In the genomic region with DNA sequence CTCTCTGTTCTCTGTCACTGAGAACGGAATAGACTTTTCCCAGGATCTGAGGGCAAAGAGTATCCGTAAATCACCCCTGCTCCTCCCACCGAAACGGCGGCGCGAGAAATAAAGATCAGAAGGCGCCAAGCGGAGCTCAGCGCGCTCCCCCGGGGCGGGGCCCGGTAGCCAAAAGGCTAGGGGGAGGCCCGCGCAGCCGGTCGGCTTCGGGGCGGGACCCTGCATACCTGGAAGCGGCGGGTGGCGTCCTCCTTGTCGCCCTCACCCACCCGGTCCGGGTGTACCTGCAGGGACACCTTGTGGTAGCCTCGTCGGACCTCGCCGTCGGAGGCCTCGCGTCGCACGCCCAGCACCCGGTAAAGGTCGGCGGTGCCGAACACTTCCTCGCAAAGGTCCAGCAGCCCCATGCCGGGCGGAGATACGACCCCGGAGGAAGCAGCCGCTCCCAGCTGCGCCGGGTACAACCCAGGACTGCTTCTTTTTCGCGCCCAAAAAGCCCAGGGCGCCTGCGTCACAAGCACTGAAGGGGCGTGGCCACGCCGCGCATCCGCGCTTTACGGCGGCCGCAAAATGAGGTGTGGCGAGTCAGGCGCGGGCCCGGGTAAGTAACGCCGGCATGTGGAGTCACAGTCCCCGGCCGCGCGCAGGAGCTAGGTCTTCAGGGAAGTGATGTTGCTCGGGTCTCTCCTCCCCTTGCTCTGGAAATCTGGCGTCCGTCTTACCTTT, we compare ENCODE assay signal across 8 cellular contexts. TPM values are rescaled to one million over a fixed set of nuclear protein-coding genes. Genes with fewer than 3 reads are reported as not detected.
DNase-seq lines count a peak whose midpoint lies in the region; TF ChIP-seq lines count a peak whose summit lies in the region.

A gene with protein sequence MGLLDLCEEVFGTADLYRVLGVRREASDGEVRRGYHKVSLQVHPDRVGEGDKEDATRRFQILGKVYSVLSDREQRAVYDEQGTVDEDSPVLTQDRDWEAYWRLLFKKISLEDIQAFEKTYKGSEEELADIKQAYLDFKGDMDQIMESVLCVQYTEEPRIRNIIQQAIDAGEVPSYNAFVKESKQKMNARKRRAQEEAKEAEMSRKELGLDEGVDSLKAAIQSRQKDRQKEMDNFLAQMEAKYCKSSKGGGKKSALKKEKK (minus strand): TSS at position 473 of the 726 bp plus-strand sequence. CDS start 66 bp downstream, at position 407.

- CTCF ChIA-PET in RWPE1 (lab: Yijun Ruan, JAX): interaction anchor here (0.9 to 1.1 kb wide), 2 partner anchors 11 to 165 kb away, joined by 3 to 5 read pairs; no protein-coding TSS in a partner anchor

- no peaks in the 10 kb centered on the region for H3K9me3 Mint-ChIP-seq in activated T-helper 2 cell treated with anti-CD3 and anti-CD28 coated beads, Interferon-gamma antibody, Interleukin-2, Interleukin-4, amounts not matched to agents 10 μg/mL and 5 μg/mL and 100 μg/mL, durations not matched to agents 14 hours and 24 hours and 36 hours
- H3K9me3 Mint-ChIP-seq in nephron: no peaks in the 10 kb centered on the region
- no peaks in the 10 kb centered on the region for H3K9me3 Mint-ChIP-seq in stimulated activated naive CD8-positive, alpha-beta T cell treated with anti-CD3 and anti-CD28 coated beads, Interleukin-15, Interleukin-2, amounts not matched to agents 100 ng/mL and 50 ng/mL, for 24 hours

- intact Hi-C loops in activated T-helper 2 cell treated with anti-CD3 and anti-CD28 coated beads, Interferon-gamma antibody, Interleukin-2, Interleukin-4, amounts not matched to agents 10 μg/mL and 5 μg/mL and 100 μg/mL, durations not matched to agents 14 hours and 24 hours and 36 hours (cut with micrococcal nuclease): loop anchor here (1.0 to 5.0 kb wide), 4 partner anchors 150 to 538 kb away; a partner anchor contains a TSS

- H3K4me1 Mint-ChIP-seq in activated T-helper 2 cell treated with anti-CD3 and anti-CD28 coated beads, Interferon-gamma antibody, Interleukin-2, Interleukin-4, amounts not matched to agents 10 μg/mL and 5 μg/mL and 100 μg/mL, durations not matched to agents 14 hours and 24 hours and 36 hours (ENCODE audit: low read depth): peaks cover 62% of the 10 kb centered on the region
- H3K4me1 Mint-ChIP-seq in nephron: peaks cover 46% of the 10 kb centered on the region
- peaks cover 75% of the 10 kb centered on the region for H3K4me1 Mint-ChIP-seq in stimulated activated naive CD8-positive, alpha-beta T cell treated with anti-CD3 and anti-CD28 coated beads, Interleukin-15, Interleukin-2, amounts not matched to agents 100 ng/mL and 50 ng/mL, for 24 hours (ENCODE audit: low read depth)

- peak within 1 kb of the TSS; percentile 98 for H3K27ac ChIP-seq in RWPE1

- H3K27me3 Mint-ChIP-seq in activated T-helper 2 cell treated with anti-CD3 and anti-CD28 coated beads, Interferon-gamma antibody, Interleukin-2, Interleukin-4, amounts not matched to agents 10 μg/mL and 5 μg/mL and 100 μg/mL, durations not matched to agents 14 hours and 24 hours and 36 hours (ENCODE audit: low read depth): no peaks in the 10 kb centered on the region
- H3K27me3 Mint-ChIP-seq in nephron (ENCODE audit: low read depth): no peaks in the 10 kb centered on the region
- no peaks in the 10 kb centered on the region for H3K27me3 Mint-ChIP-seq in stimulated activated naive CD8-positive, alpha-beta T cell treated with anti-CD3 and anti-CD28 coated beads, Interleukin-15, Interleukin-2, amounts not matched to agents 100 ng/mL and 50 ng/mL, for 24 hours

- H3K27ac Mint-ChIP-seq in activated T-helper 2 cell treated with anti-CD3 and anti-CD28 coated beads, Interferon-gamma antibody, Interleukin-2, Interleukin-4, amounts not matched to agents 10 μg/mL and 5 μg/mL and 100 μg/mL, durations not matched to agents 14 hours and 24 hours and 36 hours: peak within 1 kb of the TSS; percentile 95
- peak within 1 kb of the TSS; percentile 70 to 97 (median 97) for H3K27ac Mint-ChIP-seq in nephron
- peak within 1 kb of the TSS; percentile 93 for H3K27ac Mint-ChIP-seq in stimulated activated naive CD8-positive, alpha-beta T cell treated with anti-CD3 and anti-CD28 coated beads, Interleukin-15, Interleukin-2, amounts not matched to agents 100 ng/mL and 50 ng/mL, for 24 hours

- H3K36me3 Mint-ChIP-seq in activated T-helper 2 cell treated with anti-CD3 and anti-CD28 coated beads, Interferon-gamma antibody, Interleukin-2, Interleukin-4, amounts not matched to agents 10 μg/mL and 5 μg/mL and 100 μg/mL, durations not matched to agents 14 hours and 24 hours and 36 hours (ENCODE audit: low read depth): peaks cover 91% of the 10 kb centered on the region
- H3K36me3 Mint-ChIP-seq in nephron (ENCODE audit: low read depth): peaks cover 56% of the 10 kb centered on the region
- H3K36me3 Mint-ChIP-seq in stimulated activated naive CD8-positive, alpha-beta T cell treated with anti-CD3 and anti-CD28 coated beads, Interleukin-15, Interleukin-2, amounts not matched to agents 100 ng/mL and 50 ng/mL, for 24 hours (ENCODE audit: low read depth): peaks cover 87% of the 10 kb centered on the region

- POLR2A ChIA-PET in RWPE1 (lab: Yijun Ruan, JAX; ENCODE audit: low non-redundant PET): interaction anchor here (0.6 to 1.0 kb wide), 5 partner anchors 10 to 361 kb away, joined by 3 to 9 read pairs (median 4); no protein-coding TSS in a partner anchor

- DNase-seq in EL (peak; percentile 94), GOT3 (lab: John Stamatoyannopoulos, UW) (peak; percentile 71), RWPE1 (ENCODE audit: low spot score) (peak; percentile 95), fibroblast of pulmonary artery (ENCODE audit: low read depth) (peak; percentile 92)
- DNase-seq in activated T-helper 2 cell treated with anti-CD3 and anti-CD28 coated beads, Interferon-gamma antibody, Interleukin-2, Interleukin-4, amounts not matched to agents 10 μg/mL and 5 μg/mL and 100 μg/mL, durations not matched to agents 14 hours and 24 hours and 36 hours (ENCODE audit: low spot score): peak; percentile 96

- TF ChIP-seq CTCF in LNCAP (IDR thresholded peaks at IDR 0.05): peak; percentile 31; the same call in 1 of the 2 replicates
- no peak for TF ChIP-seq CTCF in RWPE1 (conservative IDR thresholded peaks at IDR 0.05; ENCODE audit: low read depth)
- no peak for TF ChIP-seq CTCF in fibroblast of pulmonary artery (IDR thresholded peaks at IDR 0.05; ENCODE audit: low read length, missing control alignments)
- TF ChIP-seq CTCF in nephron (IDR thresholded peaks at IDR 0.05; ENCODE audit: unreplicated experiment in 3 of 3): peak in 1 of 3 experiments; percentile 15

- H3K4me3 Mint-ChIP-seq in activated T-helper 2 cell treated with anti-CD3 and anti-CD28 coated beads, Interferon-gamma antibody, Interleukin-2, Interleukin-4, amounts not matched to agents 10 μg/mL and 5 μg/mL and 100 μg/mL, durations not matched to agents 14 hours and 24 hours and 36 hours (ENCODE audit: low read depth): peak within 1 kb of the TSS; percentile 99
- peak within 1 kb of the TSS; percentile 95 to 99 (median 99) for H3K4me3 Mint-ChIP-seq in nephron
- peak within 1 kb of the TSS; percentile 97 for H3K4me3 Mint-ChIP-seq in stimulated activated naive CD8-positive, alpha-beta T cell treated with anti-CD3 and anti-CD28 coated beads, Interleukin-15, Interleukin-2, amounts not matched to agents 100 ng/mL and 50 ng/mL, for 24 hours

- peak within 1 kb of the TSS; percentile 78 for H3K4me3 ChIP-seq in fibroblast of pulmonary artery (replicated peaks; ENCODE audit: low read depth, low read length)

RNA-seq across cellular contexts. Expression of the gene that starts here (rescaled TPM):
- total RNA-seq in activated T-helper 2 cell treated with anti-CD3 and anti-CD28 coated beads, Interferon-gamma antibody, Interleukin-2, Interleukin-4, amounts not matched to agents 10 μg/mL and 5 μg/mL and 100 μg/mL, durations not matched to agents 14 hours and 24 hours and 36 hours: 50.8 and 52.7 TPM in 2 replicates

Comparison
In these comparisons a context has a peak if more than half of its experiments do, and no peak if none do; other contexts are left out.
1. Peak in every context shown above with its lines: DNase-seq, H3K4me3 ChIP-seq and H3K27ac ChIP-seq.